14 cellular contexts compared by ENCODE assay signal in genomic region chr9:110040788-110041187, GRCh38.
A peak's percentile ranks its signal among the peaks of the same experiment; 100 is the strongest.
DNase-seq lines count a peak whose midpoint lies in the region; ATAC-seq and TF ChIP-seq lines count a peak whose summit lies in the region.
"Had no signal": no experiment of that assay in that cellular context is flagged by ENCODE, and none has a peak within 500 bp of the region (broad histone marks: within the 10 kb centered on the region; RNA-seq: fewer than 3 reads in every experiment).

No MANE protein-coding gene starts in this region.

- H3K9me3 ChIP-seq in gastrocnemius medialis = no peaks in the 10 kb centered on the region

- intact Hi-C loops in left cardiac atrium (cut with DNase I) = no loop called here
- intact Hi-C loops in gastrocnemius medialis (cut with DNase I; ENCODE audit: low total_unique reads) = no loop called here

- H3K4me3 ChIP-seq in astrocyte of the spinal cord (ENCODE audit: low read depth, low read length) (no peak overlapping the region), gastrocnemius medialis (no peak overlapping the region)

- H3K4me1 ChIP-seq in gastrocnemius medialis = peaks cover 7 to 14% of the 10 kb centered on the region in 2 donors

- no peaks in the 10 kb centered on the region for H3K27me3 ChIP-seq in gastrocnemius medialis

- TF ChIP-seq CTCF in astrocyte of the spinal cord (IDR thresholded peaks at IDR 0.05; ENCODE audit: low read depth, low read length) (no peak), gastrocnemius medialis (IDR thresholded peaks at IDR 0.05 in 4 of 5, conservative IDR thresholded peaks at IDR 0.05 in 1 of 5) (no peak)

- H3K36me3 ChIP-seq in gastrocnemius medialis = no peaks in the 10 kb centered on the region

- ATAC-seq in left cardiac atrium (peak; percentile 35 to 78), gastrocnemius medialis (peak in 1 of 2 donors; percentile 24), HG03159 (IDR thresholded peaks at IDR 0.05; ENCODE audit: unreplicated experiment) (no peak)

- TF ChIP-seq POLR2A in gastrocnemius medialis (IDR thresholded peaks at IDR 0.05) = no peak

- peak overlapping the region; percentile 3 to 65 (median 35) for H3K27ac ChIP-seq in gastrocnemius medialis

- DNase-seq in EL = peak; percentile 77
- peak; percentile 64 for DNase-seq in astrocyte of the spinal cord (ENCODE audit: low read depth, low spot score)
- no peak for DNase-seq in left cardiac atrium
- no peak for DNase-seq in gastrocnemius medialis
- DNase-seq in DMS153 treated with DMSO at 0.1 percent for 48 hours (lab: John Stamatoyannopoulos, UW; ENCODE audit: unreplicated experiment) = no peak
- DNase-seq in iPS-NIHi7 (ENCODE audit: extremely low spot score) = no peak
- DNase-seq in SIG-M5 treated with dmso at 0.1 percent for 504 hours (lab: John Stamatoyannopoulos, UW; ENCODE audit: unreplicated experiment) = no peak
- DNase-seq: activated gamma-delta T cell; C1 segment of cervical spinal cord; DND-41; NCI-H1048; NCI-H345; stimulated activated CD8-positive, alpha-beta memory T cell treated with anti-CD3 and anti-CD28 coated beads, Interleukin-4, amount 100 ng/mL, for 48 hours had no signal

- in situ Hi-C loops in astrocyte of the spinal cord (cut with HindIII; ENCODE audit: low sequenced_read_pairs) (no loop called here), gastrocnemius medialis (cut with MboI; ENCODE audit: low sequenced_read_pairs in 4 of 4) (loop anchor here in 1 of 4 donors (10.0 kb wide), 1 partner anchor 56 kb away; no protein-coding TSS in a partner anchor)

Comparison
In these comparisons a context has a peak if more than half of its experiments do, and no peak if none do; other contexts are left out.
1. DNase-seq: peak in EL (single experiment) and astrocyte of the spinal cord (single experiment); none in left cardiac atrium (single experiment), gastrocnemius medialis (0 of 2), DMS153 treated with DMSO at 0.1 percent for 48 hours (single experiment), iPS-NIHi7 (single experiment) and SIG-M5 treated with dmso at 0.1 percent for 504 hours (single experiment).